ENCODE assay signal across 1 cellular context in genomic region chr21:42465008-42465878, GRCh38.
TF ChIP-seq lines count a peak whose summit lies in the region.

No MANE protein-coding gene starts in this region.

TF ChIP-seq in GM12878, 131 proteins besides CTCF, POLR2A, EP300 and RAD21 (continued from another document):
- TF ChIP-seq RUNX3 (IDR thresholded peaks at IDR 0.05; ENCODE audit: low read length) (no peak), HSF1 (IDR thresholded peaks at IDR 0.05; ENCODE audit: low read depth, low read length) (no peak), NFXL1 (IDR thresholded peaks at IDR 0.05; ENCODE audit: borderline replicate concordance) (no peak), CHD1 (IDR thresholded peaks at IDR 0.05; ENCODE audit: low read depth, low read length) (no peak), NFIC (IDR thresholded peaks at IDR 0.05; ENCODE audit: low read depth, low read length) (no peak), EGR1 (IDR thresholded peaks at IDR 0.05; ENCODE audit: borderline replicate concordance in 1 of 2, low read depth in 2 of 2, low read length in 2 of 2) (peak in 1 of 2 experiments; percentile 21; a peak in 1 of 3 replicates), IRF5 (IDR thresholded peaks at IDR 0.05; ENCODE audit: borderline replicate concordance) (peak; percentile 78; the same call in 1 of the 2 replicates)
